Comparison of ENCODE assay signal across 8 cellular contexts in genomic region chr10:86520871-86521619, GRCh38. TPM values are rescaled to one million over a fixed set of nuclear protein-coding genes. Genes with fewer than 3 reads are reported as not detected.
DNase-seq lines count a peak whose midpoint lies in the region; ATAC-seq, FAIRE-seq and TF ChIP-seq lines count a peak whose summit lies in the region.

No MANE protein-coding gene starts in this region.

- TF ChIP-seq CTCF in VCaP (conservative IDR thresholded peaks at IDR 0.05) (no peak), choroid plexus epithelial cell (conservative IDR thresholded peaks at IDR 0.05; ENCODE audit: low read depth, low read length) (no peak)

- H3K27ac ChIP-seq in VCaP: peak overlapping the region; percentile 96

- FAIRE-seq in HTR-8/SVneo (lab: Jason Lieb, UNC): no peak

- H3K4me3 ChIP-seq in choroid plexus epithelial cell (ENCODE audit: low read depth, low read length): peak overlapping the region; percentile 92

- DNase-seq in Daoy (ENCODE audit: low read depth): peak; percentile 51
- peak; percentile 62 for DNase-seq in HTR-8/SVneo (ENCODE audit: insufficient read length, low spot score)
- DNase-seq in choroid plexus epithelial cell (ENCODE audit: low read depth): peak; percentile 60
- peak; percentile 84 for DNase-seq in left kidney (ENCODE audit: low read depth, low spot score)
- DNase-seq in stimulated activated CD4-positive, alpha-beta T cell treated with anti-CD3 and anti-CD28 coated beads, Interleukin-4, amount 100 ng/mL, for 4 hours: peak; percentile 21 to 39
- DNase-seq in NCI-H128 (lab: John Stamatoyannopoulos, UW; ENCODE audit: unreplicated experiment): no peak

- peak; percentile 30 for ATAC-seq in GM21381 (IDR thresholded peaks at IDR 0.05; ENCODE audit: unreplicated experiment)

RNA-seq across cellular contexts. Expression of gene WAPL, which starts 0.5 kb away (rescaled TPM):
- 26.3 and 31.1 TPM in 2 replicates for total RNA-seq in Daoy (2014; rRNA removed; shearing (Covaris generic))
